In genomic region chr1:212917858-212918257, GRCh38 we compare ENCODE assay signal across 28 cellular contexts.
"Had no signal": no experiment of that assay in that cellular context is flagged by ENCODE, and none has a peak within 500 bp of the region (broad histone marks: within the 10 kb centered on the region; RNA-seq: fewer than 3 reads in every experiment).

No MANE protein-coding gene starts in this region.

- FAIRE-seq: colon, frontal cortex had no signal

- H3K4me1 ChIP-seq: body of pancreas had no signal

- H3K4me3 ChIP-seq: body of pancreas had no signal

- H3K27me3 ChIP-seq: body of pancreas had no signal

- H3K27ac ChIP-seq: body of pancreas had no signal

- H3K4me1 Mint-ChIP-seq: activated CD4-positive, alpha-beta memory T cell treated with anti-CD3 and anti-CD28 coated beads, Interleukin-2, amount 10 ng/mL, durations not matched to agents 7 days and 5 days; activated CD4-positive, alpha-beta T cell treated with anti-CD3 and anti-CD28 coated beads, Interleukin-2, amount 10 ng/mL, durations not matched to agents 7 days and 5 days; activated naive CD4-positive, alpha-beta T cell treated with anti-CD3 and anti-CD28 coated beads, Interleukin-2, amount 10 ng/mL, durations not matched to agents 7 days and 5 days had no signal

- H3K9me3 Mint-ChIP-seq: activated CD4-positive, alpha-beta memory T cell treated with anti-CD3 and anti-CD28 coated beads, Interleukin-2, amount 10 ng/mL, durations not matched to agents 7 days and 5 days; activated CD4-positive, alpha-beta T cell treated with anti-CD3 and anti-CD28 coated beads, Interleukin-2, amount 10 ng/mL, durations not matched to agents 7 days and 5 days; activated naive CD4-positive, alpha-beta T cell treated with anti-CD3 and anti-CD28 coated beads, Interleukin-2, amount 10 ng/mL, durations not matched to agents 7 days and 5 days; activated naive CD4-positive, alpha-beta T cell treated with anti-CD3 and anti-CD28 coated beads, Interleukin-2, amount 50 U/mL, for 72 hours; activated naive CD8-positive, alpha-beta T cell treated with anti-CD3 and anti-CD28 coated beads, Interleukin-2, amount 10 ng/mL, durations not matched to agents 7 days and 5 days; activated T-cell treated with anti-CD3 and anti-CD28 coated beads, Interleukin-2, amount 50 U/mL, for 24 hours; activated T-cell treated with anti-CD3 and anti-CD28 coated beads, Interleukin-2, amount 50 U/mL, for 72 hours; T-helper 1 cell treated with Interleukin-12 subunit alpha and Interleukin-12 subunit beta and Interleukin-4 antibody, amounts not matched to agents 30 μg/mL and 1 μg/mL, for 36 hours had no signal

- ATAC-seq: activated naive CD4-positive, alpha-beta T cell treated with anti-CD3 and anti-CD28 coated beads, Interleukin-2, amount 50 U/mL, for 72 hours; activated T-cell treated with anti-CD3 and anti-CD28 coated beads, Interleukin-2, amount 50 U/mL, for 72 hours; body of pancreas; esophagus mucosa had no signal

- DNase-seq: activated CD4-positive, alpha-beta memory T cell treated with anti-CD3 and anti-CD28 coated beads, Interleukin-2, amount 10 ng/mL, durations not matched to agents 7 days and 5 days; activated CD4-positive, alpha-beta T cell treated with anti-CD3 and anti-CD28 coated beads for 1 hour; activated CD4-positive, alpha-beta T cell treated with anti-CD3 and anti-CD28 coated beads for 4 hours; activated CD4-positive, alpha-beta T cell treated with anti-CD3 and anti-CD28 coated beads, Interleukin-2, amount 10 ng/mL, durations not matched to agents 7 days and 5 days; activated CD4-positive, alpha-beta T cell treated with anti-CD3 and anti-CD28 coated beads, Interleukin-2, amount 50 U/mL, for 4 hours; activated CD8-positive, alpha-beta memory T cell treated with anti-CD3 and anti-CD28 coated beads, Interleukin-2, amount 50 U/mL, for 48 hours; activated gamma-delta T cell; activated naive CD4-positive, alpha-beta T cell; activated naive CD4-positive, alpha-beta T cell treated with anti-CD3 and anti-CD28 coated beads, Interleukin-2, amount 10 ng/mL, durations not matched to agents 7 days and 5 days; activated naive CD8-positive, alpha-beta T cell treated with anti-CD3 and anti-CD28 coated beads, Interleukin-2, amount 10 ng/mL, durations not matched to agents 7 days and 5 days; activated T-cell treated with anti-CD3 and anti-CD28 coated beads for 4 hours; activated T-cell treated with anti-CD3 and anti-CD28 coated beads, Interleukin-2, amount 50 U/mL, for 24 hours; activated T-cell treated with anti-CD3 and anti-CD28 coated beads, Interleukin-2, amount 50 U/mL, for 72 hours; amniotic stem cell; anterior cingulate cortex; body of pancreas; caudate nucleus; cortex of kidney; dermis blood vessel endothelial cell; effector CD8-positive, alpha-beta T cell; foreskin fibroblast; head of caudate nucleus; T1000 had no signal

- H3K27ac Mint-ChIP-seq: activated CD4-positive, alpha-beta memory T cell treated with anti-CD3 and anti-CD28 coated beads, Interleukin-2, amount 10 ng/mL, durations not matched to agents 7 days and 5 days; activated CD4-positive, alpha-beta T cell treated with anti-CD3 and anti-CD28 coated beads, Interleukin-2, amount 10 ng/mL, durations not matched to agents 7 days and 5 days; activated naive CD4-positive, alpha-beta T cell treated with anti-CD3 and anti-CD28 coated beads, Interleukin-2, amount 10 ng/mL, durations not matched to agents 7 days and 5 days; activated naive CD4-positive, alpha-beta T cell treated with anti-CD3 and anti-CD28 coated beads, Interleukin-2, amount 50 U/mL, for 72 hours; activated naive CD8-positive, alpha-beta T cell treated with anti-CD3 and anti-CD28 coated beads, Interleukin-2, amount 10 ng/mL, durations not matched to agents 7 days and 5 days; activated T-cell treated with anti-CD3 and anti-CD28 coated beads, Interleukin-2, amount 50 U/mL, for 24 hours; activated T-cell treated with anti-CD3 and anti-CD28 coated beads, Interleukin-2, amount 50 U/mL, for 72 hours; T-helper 1 cell treated with Interleukin-12 subunit alpha and Interleukin-12 subunit beta and Interleukin-4 antibody, amounts not matched to agents 30 μg/mL and 1 μg/mL, for 36 hours had no signal

- H3K9me3 ChIP-seq: body of pancreas had no signal

- H3K4me3 Mint-ChIP-seq: activated CD4-positive, alpha-beta memory T cell treated with anti-CD3 and anti-CD28 coated beads, Interleukin-2, amount 10 ng/mL, durations not matched to agents 7 days and 5 days; activated CD4-positive, alpha-beta T cell treated with anti-CD3 and anti-CD28 coated beads, Interleukin-2, amount 10 ng/mL, durations not matched to agents 7 days and 5 days; activated naive CD4-positive, alpha-beta T cell treated with anti-CD3 and anti-CD28 coated beads, Interleukin-2, amount 10 ng/mL, durations not matched to agents 7 days and 5 days; activated naive CD8-positive, alpha-beta T cell treated with anti-CD3 and anti-CD28 coated beads, Interleukin-2, amount 10 ng/mL, durations not matched to agents 7 days and 5 days; activated T-cell treated with anti-CD3 and anti-CD28 coated beads, Interleukin-2, amount 50 U/mL, for 24 hours; activated T-cell treated with anti-CD3 and anti-CD28 coated beads, Interleukin-2, amount 50 U/mL, for 72 hours; T-helper 1 cell treated with Interleukin-12 subunit alpha and Interleukin-12 subunit beta and Interleukin-4 antibody, amounts not matched to agents 30 μg/mL and 1 μg/mL, for 36 hours had no signal

- H3K36me3 Mint-ChIP-seq: activated naive CD4-positive, alpha-beta T cell treated with anti-CD3 and anti-CD28 coated beads, Interleukin-2, amount 10 ng/mL, durations not matched to agents 7 days and 5 days; activated naive CD4-positive, alpha-beta T cell treated with anti-CD3 and anti-CD28 coated beads, Interleukin-2, amount 50 U/mL, for 72 hours; activated naive CD8-positive, alpha-beta T cell treated with anti-CD3 and anti-CD28 coated beads, Interleukin-2, amount 10 ng/mL, durations not matched to agents 7 days and 5 days had no signal
